ENCODE assay signal across 33 cellular contexts in genomic region chr16:61306204-61306603, GRCh38.
"Had no signal": no experiment of that assay in that cellular context is flagged by ENCODE, and none has a peak within 500 bp of the region (broad histone marks: within the 10 kb centered on the region; RNA-seq: fewer than 3 reads in every experiment).

No MANE protein-coding gene starts in this region.

- ATAC-seq: activated naive CD4-positive, alpha-beta T cell treated with anti-CD3 and anti-CD28 coated beads, Interleukin-2, amount 50 U/mL, for 72 hours; activated naive CD8-positive, alpha-beta T cell treated with anti-CD3 and anti-CD28 coated beads, Interleukin-2, amount 50 U/mL, for 24 hours; activated T-cell treated with anti-CD3 and anti-CD28 coated beads, Interleukin-2, amount 50 U/mL, for 4 hours; activated T-cell treated with anti-CD3 and anti-CD28 coated beads, Interleukin-2, amount 50 U/mL, for 72 hours; activated T-helper 17 cell treated with anti-CD3 and anti-CD28 coated beads, Interleukin-2, amount 50 U/mL, for 72 hours; body of pancreas had no signal

- H3K36me3 ChIP-seq: adrenal gland, ascending aorta, brain microvascular endothelial cell, breast epithelium, cardiac muscle cell had no signal

- H3K4me1 ChIP-seq: adrenal gland, ascending aorta, body of pancreas, breast epithelium had no signal

- H3K27me3 ChIP-seq: adrenal gland, ascending aorta, body of pancreas, brain microvascular endothelial cell, breast epithelium, cardiac muscle cell had no signal

- DNase-seq: activated effector memory CD4-positive, alpha-beta T cell treated with anti-CD3 and anti-CD28 coated beads, Interleukin-2, amount 50 U/mL, for 16 hours; activated effector memory CD4-positive, alpha-beta T cell treated with Interleukin-2 at 50 U/mL for 16 hours; activated gamma-delta T cell; activated gamma-delta T cell treated with Interleukin-2 at 50 U/mL for 16 hours; activated naive CD4-positive, alpha-beta T cell; activated naive CD4-positive, alpha-beta T cell treated with anti-CD3 and anti-CD28 coated beads for 36 hours; activated naive CD4-positive, alpha-beta T cell treated with anti-CD3 and anti-CD28 coated beads, Interleukin-2, amount 10 ng/mL, durations not matched to agents 7 days and 5 days; activated naive CD4-positive, alpha-beta T cell treated with anti-CD3 and anti-CD28 coated beads, Interleukin-2, amount 50 U/mL, for 16 hours; activated naive CD4-positive, alpha-beta T cell treated with Interleukin-2 at 50 U/mL for 16 hours; activated naive CD8-positive, alpha-beta T cell treated with anti-CD3 and anti-CD28 coated beads for 36 hours; activated naive CD8-positive, alpha-beta T cell treated with anti-CD3 and anti-CD28 coated beads, Interleukin-2, amount 10 ng/mL, durations not matched to agents 7 days and 5 days; activated naive CD8-positive, alpha-beta T cell treated with anti-CD3 and anti-CD28 coated beads, Interleukin-2, amount 50 U/mL, for 24 hours; activated T-cell treated with anti-CD3 and anti-CD28 coated beads, Interleukin-2, amount 50 U/mL, for 24 hours; activated T-cell treated with anti-CD3 and anti-CD28 coated beads, Interleukin-2, amount 50 U/mL, for 4 hours; activated T-cell treated with anti-CD3 and anti-CD28 coated beads, Interleukin-2, amount 50 U/mL, for 48 hours; activated T-cell treated with anti-CD3 and anti-CD28 coated beads, Interleukin-2, amount 50 U/mL, for 72 hours; adrenal gland; amniotic stem cell; amygdala; anterior cingulate cortex; aorta; body of pancreas; brain microvascular endothelial cell; caudate nucleus; central memory CD4-positive, alpha-beta T cell; cerebellar nuclear complex had no signal

- H3K4me3 ChIP-seq: adrenal gland, ascending aorta, body of pancreas, breast epithelium, cardiac muscle cell had no signal

- FAIRE-seq: astrocyte, bronchial epithelial cell had no signal

- H3K27ac ChIP-seq: adrenal gland, ascending aorta, body of pancreas, brain microvascular endothelial cell, breast epithelium, cardiac muscle cell had no signal

- H3K9me3 ChIP-seq: adrenal gland, ascending aorta, body of pancreas, breast epithelium had no signal
